ENCODE assay signal across 8 cellular contexts in the genomic region with DNA sequence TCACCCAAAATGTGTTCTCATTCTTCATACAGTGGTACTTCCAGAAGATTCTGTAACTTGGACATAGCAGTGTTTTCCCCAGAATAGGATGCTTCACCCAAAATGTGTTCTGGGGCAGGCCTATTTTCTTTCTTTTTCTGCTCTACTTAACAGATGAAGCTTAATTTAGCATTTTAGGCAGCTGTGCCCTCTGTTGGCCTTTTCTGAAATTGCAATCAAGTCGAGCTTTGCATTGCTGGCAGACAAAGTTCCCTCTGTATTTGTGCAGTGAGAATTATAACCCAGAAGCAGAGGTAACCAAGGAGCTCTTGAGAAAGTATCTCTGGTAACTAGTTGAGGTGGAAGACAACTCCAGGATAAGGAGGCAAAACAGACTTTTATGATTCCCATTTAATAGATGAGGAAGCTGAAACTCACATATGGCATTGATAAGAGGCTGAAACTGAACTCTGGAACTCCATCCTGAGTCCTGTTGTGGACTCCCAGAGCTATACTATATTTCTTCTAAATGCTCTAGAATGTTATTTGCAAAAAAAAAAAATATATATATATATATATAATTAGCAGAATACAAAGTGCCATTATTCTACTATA. TPM values are rescaled to one million over a fixed set of nuclear protein-coding genes. Genes with fewer than 3 reads are reported as not detected.
DNase-seq lines count a peak whose midpoint lies in the region; ATAC-seq and TF ChIP-seq lines count a peak whose summit lies in the region.

No MANE protein-coding gene starts in this region.

- peak; percentile 85 for TF ChIP-seq CTCF in fibroblast of the aortic adventitia (IDR thresholded peaks at IDR 0.05; ENCODE audit: insufficient read depth, low read length)
- TF ChIP-seq CTCF in prostate gland (IDR thresholded peaks at IDR 0.05) = peak; percentile 26 to 47 (median 32)

- no peak overlapping the region for H3K27ac ChIP-seq in prostate gland

- H3K27me3 ChIP-seq in prostate gland (replicated peaks; ENCODE audit: insufficient read depth) = no peaks in the 10 kb centered on the region

- DNase-seq in DMS53 treated with DMSO at 0.1 percent for 48 hours (lab: John Stamatoyannopoulos, UW; ENCODE audit: unreplicated experiment) (peak; percentile 47), NCI-H2029 (lab: John Stamatoyannopoulos, UW) (peak; percentile 37), fibroblast of the aortic adventitia (ENCODE audit: low read depth) (peak; percentile 69), prostate gland (ENCODE audit: low spot score) (peak; percentile 25), NK-92 (lab: John Stamatoyannopoulos, UW; ENCODE audit: unreplicated experiment) (no peak)
- peak; percentile 53 for DNase-seq in activated CD4-positive, alpha-beta T cell treated with anti-CD3 and anti-CD28 coated beads for 48 hours

- no peaks in the 10 kb centered on the region for H3K36me3 ChIP-seq in prostate gland

- ATAC-seq in GM21825 (IDR thresholded peaks at IDR 0.05; ENCODE audit: unreplicated experiment) (peak; percentile 60), HG02571 (IDR thresholded peaks at IDR 0.05; ENCODE audit: unreplicated experiment) (no peak)

- WGBS in prostate gland = 0% methylated on average over 1 of the region's 1 CpG

- intact Hi-C loops in prostate gland (cut with DNase I) = no loop called here

- H3K4me3 ChIP-seq in fibroblast of the aortic adventitia (ENCODE audit: low read depth, low read length) (no peak overlapping the region), prostate gland (no peak overlapping the region)

- no peaks in the 10 kb centered on the region for H3K9me3 ChIP-seq in prostate gland

- TF ChIP-seq POLR2A in prostate gland (IDR thresholded peaks at IDR 0.05) = no peak

- H3K4me1 ChIP-seq in prostate gland (replicated peaks) = no peaks in the 10 kb centered on the region

RNA-seq across cellular contexts. Expression of a gene that starts 50.3 kb away (rescaled TPM):
- total RNA-seq in fibroblast of the aortic adventitia (ENCODE audit: low replicate concordance) = under 0.01 and 1.5 TPM in 2 replicates
- 1 to 10 TPM in 1 of 2 donors, under 1 TPM in 1; 0.27 to 4.7 TPM for total RNA-seq in prostate gland
